Comparison of ENCODE assay signal across 8 cellular contexts in the genomic region with DNA sequence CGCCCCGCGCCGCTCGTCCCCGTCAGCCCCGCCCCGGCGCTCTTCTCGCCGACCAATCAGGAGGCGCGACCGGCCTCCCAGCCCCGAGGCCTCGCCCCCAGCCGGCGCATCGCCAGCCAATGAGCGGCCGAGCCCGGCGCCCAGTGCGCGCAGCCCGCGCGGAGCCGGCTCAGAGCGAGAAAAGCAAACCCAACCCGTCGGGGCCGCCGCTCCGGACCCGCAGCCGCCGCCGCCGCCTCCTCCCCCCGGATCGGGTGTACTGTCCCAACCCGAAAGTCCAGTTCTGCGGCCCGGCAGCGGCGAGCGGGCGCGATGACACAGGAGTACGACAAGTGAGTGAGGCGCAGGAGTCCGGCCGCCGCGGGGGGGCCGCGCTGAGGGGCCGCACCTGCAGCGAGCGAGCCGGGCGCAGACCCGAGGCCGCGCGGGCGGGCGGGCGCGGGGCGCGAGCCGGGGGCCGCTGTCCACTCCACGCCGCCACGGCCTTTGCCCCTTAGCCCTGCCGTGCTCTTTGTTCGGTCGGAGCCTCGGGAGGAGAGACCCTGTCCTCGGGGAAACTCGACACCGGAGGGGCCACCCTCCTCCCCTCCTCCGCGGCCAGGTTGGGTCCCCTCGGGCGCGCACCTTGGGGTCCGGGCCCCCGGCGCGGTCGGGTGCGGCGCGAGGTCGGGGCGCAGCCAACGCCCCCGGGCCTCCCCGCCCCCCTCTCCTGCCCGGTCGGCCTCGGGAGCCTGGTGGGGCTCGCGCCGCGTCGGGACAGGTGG. TPM values are rescaled to one million over a fixed set of nuclear protein-coding genes. Genes with fewer than 3 reads are reported as not detected.
DNase-seq lines count a peak whose midpoint lies in the region; ATAC-seq and TF ChIP-seq lines count a peak whose summit lies in the region.

A gene with protein sequence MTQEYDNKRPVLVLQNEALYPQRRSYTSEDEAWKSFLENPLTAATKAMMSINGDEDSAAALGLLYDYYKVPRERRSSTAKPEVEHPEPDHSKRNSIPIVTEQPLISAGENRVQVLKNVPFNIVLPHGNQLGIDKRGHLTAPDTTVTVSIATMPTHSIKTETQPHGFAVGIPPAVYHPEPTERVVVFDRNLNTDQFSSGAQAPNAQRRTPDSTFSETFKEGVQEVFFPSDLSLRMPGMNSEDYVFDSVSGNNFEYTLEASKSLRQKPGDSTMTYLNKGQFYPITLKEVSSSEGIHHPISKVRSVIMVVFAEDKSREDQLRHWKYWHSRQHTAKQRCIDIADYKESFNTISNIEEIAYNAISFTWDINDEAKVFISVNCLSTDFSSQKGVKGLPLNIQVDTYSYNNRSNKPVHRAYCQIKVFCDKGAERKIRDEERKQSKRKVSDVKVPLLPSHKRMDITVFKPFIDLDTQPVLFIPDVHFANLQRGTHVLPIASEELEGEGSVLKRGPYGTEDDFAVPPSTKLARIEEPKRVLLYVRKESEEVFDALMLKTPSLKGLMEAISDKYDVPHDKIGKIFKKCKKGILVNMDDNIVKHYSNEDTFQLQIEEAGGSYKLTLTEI (plus strand): TSS at position 172 of the 764 bp plus-strand sequence. CDS start 141 bp downstream, at position 313.

- ATAC-seq in GM19324 (IDR thresholded peaks at IDR 0.05; ENCODE audit: low FRiP score, unreplicated experiment) (peak; percentile 95), HG03442 (IDR thresholded peaks at IDR 0.05; ENCODE audit: unreplicated experiment) (peak; percentile 92)

- no peaks in the 10 kb centered on the region for H3K9me3 ChIP-seq in colonic mucosa

- H3K27me3 ChIP-seq in colonic mucosa: no peaks in the 10 kb centered on the region

- intact Hi-C loops in colonic mucosa (cut with DNase I): loop anchor here (10.0 kb wide), 1 partner anchor 137 kb away; no protein-coding TSS in a partner anchor

- no peak within 1 kb of the TSS for H3K27ac ChIP-seq in colonic mucosa

- peak within 1 kb of the TSS in 1 of 2 donors; percentile 61 for H3K9ac ChIP-seq in colonic mucosa (ENCODE audit: low read depth in 2 of 2, low read length in 2 of 2)

- TF ChIP-seq CTCF in AG10803 (conservative IDR thresholded peaks at IDR 0.05; ENCODE audit: low read length) (no peak), colonic mucosa (IDR thresholded peaks at IDR 0.05) (no peak)

- no peaks in the 10 kb centered on the region for H3K36me3 ChIP-seq in colonic mucosa

- H3K4me3 ChIP-seq in AG10803 (ENCODE audit: low read length) (peak within 1 kb of the TSS; percentile 62), colonic mucosa (peak within 1 kb of the TSS; percentile 65)

- H3K4me1 ChIP-seq in colonic mucosa: no peaks in the 10 kb centered on the region

- peak; percentile 89 for DNase-seq in AG10803 (ENCODE audit: low read depth)
- peak; percentile 84 for DNase-seq in NCI-H510A (lab: John Stamatoyannopoulos, UW)
- peak; percentile 87 to 90 for DNase-seq in activated CD4-positive, alpha-beta T cell treated with anti-CD3 and anti-CD28 coated beads for 4 hours
- DNase-seq in colonic mucosa: peak; percentile 93
- DNase-seq in kidney tubule cell (ENCODE audit: low spot score): peak; percentile 94
- peak; percentile 82 to 83 for DNase-seq in stimulated activated CD4-positive, alpha-beta T cell treated with anti-CD3 and anti-CD28 coated beads, Interleukin-1b, Interleukin-23, amount 100 ng/mL, for 1 hour (ENCODE audit: low read depth in 2 of 2)

RNA-seq across cellular contexts. Expression of the gene that starts here (rescaled TPM):
- total RNA-seq in colonic mucosa: 1 to 10 TPM; 1.6 to 1.9 TPM
